In the genomic region with DNA sequence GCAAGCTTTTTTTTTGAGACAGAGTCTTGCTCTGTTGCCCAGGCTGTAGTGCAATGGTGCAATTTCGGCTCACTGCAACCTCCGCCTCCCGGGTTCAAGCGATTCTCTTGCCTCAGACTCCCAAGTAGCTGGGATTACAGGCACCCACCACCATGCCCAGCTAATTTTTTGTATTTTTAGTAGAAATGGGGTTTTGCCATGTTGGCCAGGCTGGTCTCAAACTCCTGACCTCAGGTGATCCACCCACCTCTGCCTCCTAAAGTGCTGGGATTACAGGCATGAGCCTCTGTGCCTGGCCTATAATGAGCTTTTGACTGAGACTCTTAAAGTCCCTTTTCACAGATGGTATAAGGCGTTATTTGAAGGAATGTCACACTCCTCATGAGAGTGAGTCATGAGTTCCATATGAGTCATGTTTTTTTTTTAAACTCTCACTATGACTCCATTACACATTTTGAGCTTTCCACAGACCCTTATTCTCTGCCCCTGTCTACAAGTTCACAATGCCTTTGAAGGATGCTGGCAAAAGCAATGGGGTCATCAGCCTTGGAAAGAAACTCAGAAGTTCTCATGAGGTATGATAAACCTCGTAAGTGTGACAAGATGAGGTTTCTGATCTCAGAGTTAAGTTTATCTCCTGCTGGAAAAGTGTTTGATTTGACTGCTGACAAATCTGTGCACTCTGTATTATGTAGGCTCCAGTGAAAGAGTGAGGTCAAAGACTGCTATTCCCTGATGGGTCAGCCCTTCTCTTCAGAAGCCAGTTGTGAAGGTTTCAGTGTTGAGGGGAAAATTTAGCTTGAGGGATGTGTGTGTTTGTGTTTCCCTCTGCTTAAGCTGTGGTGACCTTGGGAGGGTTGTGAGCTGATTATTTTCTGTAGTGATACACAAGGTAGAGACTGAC, we compare ENCODE assay signal across 8 cellular contexts. TPM values are rescaled to one million over a fixed set of nuclear protein-coding genes. Genes with fewer than 3 reads are reported as not detected.
DNase-seq lines count a peak whose midpoint lies in the region; ATAC-seq, FAIRE-seq and TF ChIP-seq lines count a peak whose summit lies in the region.
"Not testable (repeated sequence)": the region's sequence is repeated elsewhere in the genome, so short reads cannot be mapped to it uniquely, and the experiment has no call there.

No MANE protein-coding gene starts in this region.

- dilution Hi-C loops in keratinocyte (cut with MboI; ENCODE audit: extremely low pct_ligation_motif_present, low sequenced_read_pairs): not testable (repeated sequence)

- not testable (repeated sequence) for H4K20me1 ChIP-seq in keratinocyte (ENCODE audit: control insufficient read depth, extremely low read depth, insufficient read depth, low read length)

- not testable (repeated sequence) for H3K4me1 ChIP-seq in HUES48 (ENCODE audit: control insufficient read depth, insufficient read depth, low read length); keratinocyte (ENCODE audit: control insufficient read depth, extremely low read depth, insufficient read depth, low read length); tibial artery

- H3K4me2 ChIP-seq in keratinocyte (ENCODE audit: control insufficient read depth, extremely low read depth, insufficient read depth, low read depth, low read length): not testable (repeated sequence)

- DNase-seq in GM12865 (ENCODE audit: low read depth) (peak; percentile 82), bronchial epithelial cell (ENCODE audit: low read depth) (peak; percentile 79), keratinocyte (ENCODE audit: low read depth, low spot score) (peak; percentile 13)
- not testable (repeated sequence) for DNase-seq in tibial artery

- FAIRE-seq in bronchial epithelial cell (lab: Jason Lieb, UNC): not testable (repeated sequence)
- peak; percentile 29 for FAIRE-seq in keratinocyte (lab: Jason Lieb, UNC)

- not testable (repeated sequence) for H2AFZ ChIP-seq in keratinocyte (ENCODE audit: control insufficient read depth, low read length)

- H3K4me3 ChIP-seq in GM12865 (ENCODE audit: low read depth, low read length): peak overlapping the region; percentile 45
- H3K4me3 ChIP-seq in HUES48 (ENCODE audit: low read depth, low read length); bronchial epithelial cell (ENCODE audit: low read depth, low read length); keratinocyte (ENCODE audit: control insufficient read depth in 2 of 3, extremely low read depth in 1 of 3, insufficient read depth in 2 of 3, low read depth in 1 of 3, low read length in 3 of 3); tibial artery: not testable (repeated sequence)

- peak; percentile 80 for ATAC-seq in GM21360 (IDR thresholded peaks at IDR 0.05; ENCODE audit: unreplicated experiment)
- peak; percentile 83 for ATAC-seq in HG02970 (IDR thresholded peaks at IDR 0.05; ENCODE audit: low FRiP score, unreplicated experiment)
- ATAC-seq in activated CD4-positive, CD25-positive, alpha-beta regulatory T cell treated with anti-CD3 and anti-CD28 coated beads, Interleukin-2, amount 50 U/mL, for 24 hours: peak; percentile 88 to 91

- not testable (repeated sequence) for H3K9me1 ChIP-seq in keratinocyte (ENCODE audit: control insufficient read depth, extremely low read depth, insufficient read depth, low read length)

- H3K27ac ChIP-seq in HUES48 (ENCODE audit: low read depth, low read length) (peak overlapping the region; percentile 44), tibial artery (peak overlapping the region; percentile 71 to 79)
- H3K27ac ChIP-seq in keratinocyte (ENCODE audit: control insufficient read depth, insufficient read depth, low read length): not testable (repeated sequence)

- H3K9ac ChIP-seq in HUES48 (ENCODE audit: low read depth, low read length); keratinocyte (ENCODE audit: control insufficient read depth, extremely low read depth, insufficient read depth, low read length): not testable (repeated sequence)

- peaks cover 44% of the 10 kb centered on the region for H3K9me3 ChIP-seq in HUES48 (ENCODE audit: control insufficient read depth, insufficient read depth, low read length)
- H3K9me3 ChIP-seq in keratinocyte (ENCODE audit: control insufficient read depth, low read depth, low read length); tibial artery: not testable (repeated sequence)

- not testable (repeated sequence) for H3K27me3 ChIP-seq in HUES48 (ENCODE audit: control insufficient read depth, insufficient read depth, low read length); bronchial epithelial cell (ENCODE audit: control insufficient read depth, insufficient read depth, low read length); keratinocyte (ENCODE audit: control insufficient read depth, extremely low read depth, insufficient read depth, low read length); tibial artery

- not testable (repeated sequence) for TF ChIP-seq CTCF in GM12865 (IDR thresholded peaks at IDR 0.05; ENCODE audit: insufficient read depth, low read depth, low read length, missing control alignments); bronchial epithelial cell (IDR thresholded peaks at IDR 0.05; ENCODE audit: insufficient read depth, low read length, severe bottlenecking); keratinocyte (optimal IDR thresholded peaks at IDR 0.05 in 1 of 3, IDR thresholded peaks at IDR 0.05 in 1 of 3, conservative IDR thresholded peaks at IDR 0.05 in 1 of 3; ENCODE audit: extremely low read depth in 1 of 3, insufficient read depth in 2 of 3, low read length in 3 of 3); tibial artery (IDR thresholded peaks at IDR 0.05)

- not testable (repeated sequence) for H3K79me2 ChIP-seq in keratinocyte (ENCODE audit: control insufficient read depth, insufficient read depth, low read length)

- intact Hi-C loops in tibial artery (cut with DNase I; ENCODE audit: low total_unique reads): not testable (repeated sequence)

- not testable (repeated sequence) for H3K36me3 ChIP-seq in HUES48 (ENCODE audit: control insufficient read depth, insufficient read depth, low read length); bronchial epithelial cell (ENCODE audit: control insufficient read depth, insufficient read depth, low read length); keratinocyte (ENCODE audit: control insufficient read depth in 2 of 2, extremely low read depth in 1 of 2, insufficient read depth in 2 of 2, low read length in 2 of 2); tibial artery

RNA-seq across cellular contexts. Expression of gene PGK1, which starts 39.1 kb away (rescaled TPM):
- total RNA-seq in bronchial epithelial cell: 306 and 339 TPM in 2 replicates
- 508 to 687 TPM (median 666 TPM) in 3 replicates for polyA plus RNA-seq in keratinocyte
- polyA plus RNA-seq in keratinocyte (2011; ENCODE audit: low read depth): 532 TPM
- polyA plus RNA-seq in keratinocyte (2011; cell fraction: cytosol; rRNA removed): 485 and 609 TPM in 2 replicates
- polyA plus RNA-seq in keratinocyte (2011; cell fraction: nucleus; rRNA removed): 629 and 639 TPM in 2 replicates
- polyA plus RNA-seq in keratinocyte (2012; ENCODE audit: low replicate concordance): 359 and 364 TPM in 2 replicates
- polyA minus RNA-seq in keratinocyte: 280 to 404 TPM (median 344 TPM) in 3 replicates
- 180 TPM for polyA minus RNA-seq in keratinocyte (2011; cell fraction: cytosol; rRNA and poly(A)+ RNA removed)
- 106 and 277 TPM in 2 replicates for polyA minus RNA-seq in keratinocyte (2011; cell fraction: nucleus; rRNA and poly(A)+ RNA removed)
